Comparison of ENCODE assay signal across 23 cellular contexts in genomic region chr6:158509465-158509864, GRCh38.
"Had no signal": no experiment of that assay in that cellular context is flagged by ENCODE, and none has a peak within 500 bp of the region (broad histone marks: within the 10 kb centered on the region; RNA-seq: fewer than 3 reads in every experiment).

No MANE protein-coding gene starts in this region.

- H3K36me3 ChIP-seq: ovary, right atrium auricular region, transverse colon, vagina had no signal

- H3K4me2 ChIP-seq: smooth muscle cell had no signal

- H3K27me3 ChIP-seq: dorsolateral prefrontal cortex, gastrocnemius medialis, ovary, right atrium auricular region, transverse colon, vagina had no signal

- H3K4me3 ChIP-seq: dorsolateral prefrontal cortex, gastrocnemius medialis, lung, ovary, right atrium auricular region, smooth muscle cell, thoracic aorta, transverse colon, vagina had no signal

- DNase-seq: dorsolateral prefrontal cortex; effector CD4-positive, alpha-beta T cell; foreskin fibroblast; gastrocnemius medialis; natural killer cell; occipital lobe; ovary; stimulated activated CD4-positive, alpha-beta T cell treated with anti-CD3 and anti-CD28 coated beads, Interleukin-2, amount 100 ng/mL, for 24 hours; stimulated activated CD4-positive, alpha-beta T cell treated with anti-CD3 and anti-CD28 coated beads, Interleukin-4, amount 100 ng/mL, for 24 hours; stimulated activated naive CD4-positive, alpha-beta T cell treated with Interleukin-2 at 50 U/mL for 16 hours; substantia nigra; transverse colon had no signal

- H3K27ac ChIP-seq: dorsolateral prefrontal cortex, epithelial cell of prostate, gastrocnemius medialis, ovary, right atrium auricular region, thoracic aorta, transverse colon, vagina had no signal

- ATAC-seq: esophagus mucosa; gastrocnemius medialis; natural killer cell; sciatic nerve; stimulated activated effector memory CD8-positive, alpha-beta T cell treated with anti-CD3 and anti-CD28 coated beads, Interleukin-12 subunit alpha, Interleukin-12 subunit beta, amount 100 ng/mL, for 72 hours had no signal

- H3K4me1 ChIP-seq: gastrocnemius medialis, right atrium auricular region, transverse colon, vagina had no signal

- H3K9me3 ChIP-seq: gastrocnemius medialis, ovary, right atrium auricular region, thoracic aorta, transverse colon, vagina had no signal

- FAIRE-seq: colon, keratinocyte had no signal
